In the genomic region with DNA sequence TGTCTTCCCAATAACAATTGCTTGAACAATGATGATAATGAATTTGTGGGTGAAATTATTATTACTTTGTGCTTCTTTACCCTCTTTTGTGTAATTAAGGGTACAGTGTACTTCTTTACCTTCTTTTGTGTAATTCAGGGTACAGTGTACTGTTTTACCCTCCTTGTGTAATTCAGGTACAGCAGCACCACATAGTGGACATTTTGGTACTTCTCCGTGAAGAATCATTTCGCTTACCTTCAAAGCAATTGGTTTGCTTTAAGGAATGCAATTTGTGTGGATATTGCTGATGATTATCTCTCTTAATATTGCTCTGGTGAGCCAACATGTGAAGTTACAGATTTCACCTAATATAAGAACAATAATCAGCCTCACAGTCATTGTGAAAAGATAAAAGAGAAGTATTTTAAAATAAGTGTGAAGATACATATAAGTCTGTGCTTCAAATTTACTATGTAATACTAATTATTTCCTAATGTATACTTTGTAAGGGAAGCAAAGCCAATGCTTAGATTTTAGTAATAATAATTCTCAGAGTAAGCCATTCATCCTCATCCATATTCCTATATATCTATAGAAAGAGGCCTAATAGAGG, we compare ENCODE assay signal across 8 cellular contexts. TPM values are rescaled to one million over a fixed set of nuclear protein-coding genes. Genes with fewer than 3 reads are reported as not detected.
DNase-seq lines count a peak whose midpoint lies in the region; ATAC-seq and TF ChIP-seq lines count a peak whose summit lies in the region.

No MANE protein-coding gene starts in this region.

- H3K27me3 ChIP-seq in A673 (replicated peaks; ENCODE audit: insufficient read depth, low read depth, low read length, poor library complexity): no peaks in the 10 kb centered on the region
- H3K27me3 ChIP-seq in GM23248 (replicated peaks; ENCODE audit: insufficient read depth): no peaks in the 10 kb centered on the region

- peak; percentile 83 for TF ChIP-seq CTCF in A673 (conservative IDR thresholded peaks at IDR 0.05; ENCODE audit: low read depth, low read length)
- peak; percentile 74 for TF ChIP-seq CTCF in fibroblast of the aortic adventitia (IDR thresholded peaks at IDR 0.05; ENCODE audit: insufficient read depth, low read length)
- TF ChIP-seq CTCF in osteocyte (IDR thresholded peaks at IDR 0.05): peak; percentile 83

- H3K9me3 ChIP-seq in A673 (ENCODE audit: low read depth, low read length, poor library complexity, severe bottlenecking) (no peaks in the 10 kb centered on the region), GM23248 (ENCODE audit: low read depth) (no peaks in the 10 kb centered on the region)

- H3K36me3 ChIP-seq in A673 (ENCODE audit: insufficient read depth, low read length, poor library complexity, severe bottlenecking): no peaks in the 10 kb centered on the region
- no peaks in the 10 kb centered on the region for H3K36me3 ChIP-seq in GM23248 (ENCODE audit: low read depth)

- H3K4me3 ChIP-seq in A673 (ENCODE audit: low read depth, low read length, poor library complexity, severe bottlenecking) (no peak overlapping the region), GM23248 (no peak overlapping the region), fibroblast of the aortic adventitia (ENCODE audit: low read depth, low read length) (no peak overlapping the region)

- CTCF ChIA-PET in A673 (lab: Charles Lee): interaction anchor here (1.0 kb wide), 1 partner anchor 700 kb away, joined by 3 read pairs; no protein-coding TSS in a partner anchor
- CTCF ChIA-PET in T-cell (lab: Charles Lee): interaction anchor here (0.6 to 1.2 kb wide), 7 partner anchors 722 to 1645 kb away, joined by 3 to 13 read pairs (median 4); no protein-coding TSS in a partner anchor

- peaks cover 3 to 7% of the 10 kb centered on the region in 2 donors for H3K27me3 Mint-ChIP-seq in T-cell
- H3K27me3 Mint-ChIP-seq in osteocyte (ENCODE audit: unreplicated experiment): peaks cover 3% of the 10 kb centered on the region

- H3K27ac ChIP-seq in A673 (ENCODE audit: low read depth, low read length, poor library complexity, severe bottlenecking): no peak overlapping the region
- H3K27ac ChIP-seq in GM23248: no peak overlapping the region

- intact Hi-C loops in A673 (cut with micrococcal nuclease; ENCODE audit: unreplicated experiment): loop anchor here (2.0 to 5.0 kb wide), 2 partner anchors 574 to 724 kb away; no protein-coding TSS in a partner anchor

- H3K79me2 ChIP-seq in GM23248 (ENCODE audit: insufficient read depth): no peaks in the 10 kb centered on the region

- H3K4me3 Mint-ChIP-seq in T-cell (no peak overlapping the region), osteocyte (ENCODE audit: unreplicated experiment) (no peak overlapping the region)

- no TSS peak for BruUV-seq in A673 (replicated peaks; lab: Mats Ljungman, UMichigan)

- in situ Hi-C loops in GM23248 (cut with MboI): loop anchor here (10.0 kb wide), 1 partner anchor 572 kb away; no protein-coding TSS in a partner anchor

- no peak overlapping the region for H3K4me2 ChIP-seq in GM23248 (ENCODE audit: unreplicated experiment)

- H3K9me2 ChIP-seq in GM23248 (ENCODE audit: insufficient read depth): no peaks in the 10 kb centered on the region

- POLR2A ChIA-PET in A673 (lab: Charles Lee; ENCODE audit: low non-redundant PET): interaction anchor here (0.8 kb wide), 1 partner anchor 12 kb away, joined by 3 read pairs; no protein-coding TSS in a partner anchor
- POLR2A ChIA-PET in T-cell (lab: Charles Lee): no interaction called here

- 26 to 42% methylated on average over 2 of the region's 2 CpGs for WGBS in GM23248 (ENCODE audit: low coverage in 1 of 2, low lambda C conversion rate in 2 of 2, missing lambda C conversion rate in 2 of 2), 2 experiments

- peak; percentile 37 to 79 (median 64) for ATAC-seq in T-cell (replicated peaks in 1 of 4)
- ATAC-seq in HG03025 (IDR thresholded peaks at IDR 0.05; ENCODE audit: low FRiP score, unreplicated experiment): no peak

- no peaks in the 10 kb centered on the region for H4K20me1 ChIP-seq in GM23248 (ENCODE audit: insufficient read depth)

- H2AFZ ChIP-seq in GM23248: no peak overlapping the region

- no peaks in the 10 kb centered on the region for H3K9me3 Mint-ChIP-seq in T-cell
- no peaks in the 10 kb centered on the region for H3K9me3 Mint-ChIP-seq in osteocyte (ENCODE audit: unreplicated experiment)

- peak; percentile 80 for DNase-seq in A673 (ENCODE audit: low spot score)
- peak; percentile 45 for DNase-seq in EL
- DNase-seq in GM23248: peak; percentile 66
- peak; percentile 71 for DNase-seq in LHCN-M2 (ENCODE audit: low read depth)
- DNase-seq in T-cell: peak in 16 of 34 experiments; percentile 9 to 42 (median 22)
- peak; percentile 74 for DNase-seq in fibroblast of the aortic adventitia (ENCODE audit: low read depth)
- DNase-seq in osteocyte (ENCODE audit: extremely low spot score, unreplicated experiment): no peak

- H3F3A ChIP-seq in GM23248 (ENCODE audit: insufficient read depth): 0 out of 2 replicates have a peak, but pooled peaks cover 4% of the 10 kb centered on the region

- no peak overlapping the region for H3K9ac ChIP-seq in GM23248

- no peaks in the 10 kb centered on the region for H3K36me3 Mint-ChIP-seq in T-cell
- H3K36me3 Mint-ChIP-seq in osteocyte (ENCODE audit: unreplicated experiment): peaks cover 2% of the 10 kb centered on the region

- no peak overlapping the region for H3K27ac Mint-ChIP-seq in T-cell
- no peak overlapping the region for H3K27ac Mint-ChIP-seq in osteocyte (ENCODE audit: unreplicated experiment)

- peaks cover 0 to 5% (median 0%) of the 10 kb centered on the region in 3 donors for H3K4me1 Mint-ChIP-seq in T-cell
- H3K4me1 Mint-ChIP-seq in osteocyte (ENCODE audit: unreplicated experiment): peaks cover 9% of the 10 kb centered on the region

- peaks cover 9% of the 10 kb centered on the region for H3K4me1 ChIP-seq in A673 (ENCODE audit: insufficient read depth, low read length, poor library complexity, severe bottlenecking)
- H3K4me1 ChIP-seq in GM23248 (ENCODE audit: insufficient read depth): peaks cover 10% of the 10 kb centered on the region; the same call in 1 of the 2 replicates

RNA-seq across cellular contexts. Expression of a gene that starts 27.2 kb away (rescaled TPM):
- total RNA-seq in A673 (2021) (39.3 and 39.6 TPM in 2 replicates), LHCN-M2 (2014; rRNA removed) (19.2 and 25.6 TPM in 2 replicates), T-cell (10 to 100 TPM; 28.8 to 38.6 (median 32.6) TPM), fibroblast of the aortic adventitia (ENCODE audit: low replicate concordance) (13.5 and 29.6 TPM in 2 replicates), osteocyte (34.5 and 34.6 TPM in 2 replicates)
- total RNA-seq in GM23248 (2014; rRNA removed; shearing (Covaris generic)): 25.0 and 26.6 TPM in 2 replicates
- polyA plus RNA-seq in GM23248 (2016; fragmentation: Nextera tagmentation; extraction: Ambion mirVana): 20.3 and 20.6 TPM in 2 replicates
- polyA plus RNA-seq in LHCN-M2 (2012): 11.3 TPM
